Comparison of ENCODE assay signal across 1 cellular context in the genomic region with DNA sequence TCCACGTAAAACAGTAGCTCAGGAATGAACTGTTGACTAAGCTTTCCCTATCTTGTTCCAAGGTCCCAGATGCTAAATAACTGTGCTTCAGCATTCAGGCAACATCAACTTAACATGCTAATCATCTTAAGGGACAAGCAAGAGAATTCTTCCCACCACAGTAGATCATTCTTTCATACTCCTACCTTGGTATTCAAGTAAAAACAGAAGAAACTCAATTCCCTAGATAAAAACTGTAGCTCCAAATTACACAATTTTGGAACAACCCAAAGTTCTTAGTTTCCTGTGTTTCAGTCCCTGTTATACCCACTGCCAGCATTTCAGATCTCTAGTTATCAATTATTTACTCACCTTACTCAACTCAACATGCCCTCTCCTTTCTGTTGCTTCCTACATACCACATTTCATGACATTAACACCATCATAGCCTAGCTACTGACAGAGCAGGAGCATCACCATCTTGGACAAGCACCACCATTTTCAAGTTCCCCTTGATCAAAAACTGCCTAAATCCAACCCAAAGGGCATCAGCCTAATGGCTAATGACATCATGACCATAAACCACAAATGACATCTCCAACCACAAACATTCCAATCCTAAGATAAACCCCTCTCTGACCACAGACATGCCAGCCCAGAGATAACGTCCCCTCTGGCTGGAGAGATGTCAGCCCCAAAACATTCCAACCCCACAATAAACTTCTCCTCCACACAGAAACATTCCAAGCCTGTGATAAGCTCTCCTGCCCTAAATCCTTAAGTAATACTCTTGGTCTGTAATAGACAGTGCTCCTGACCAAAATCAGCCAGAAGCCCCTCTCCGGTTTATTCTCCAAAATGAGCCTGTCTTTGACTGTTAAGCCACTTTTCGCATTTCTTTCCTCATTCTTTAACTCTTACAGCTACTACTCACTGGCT.
TF ChIP-seq lines count a peak whose summit lies in the region.

No MANE protein-coding gene starts in this region.

TF ChIP-seq in A549, 52 proteins besides CTCF, POLR2A, EP300 and RAD21 (continued from another document):
- TF ChIP-seq, protein P1, sequence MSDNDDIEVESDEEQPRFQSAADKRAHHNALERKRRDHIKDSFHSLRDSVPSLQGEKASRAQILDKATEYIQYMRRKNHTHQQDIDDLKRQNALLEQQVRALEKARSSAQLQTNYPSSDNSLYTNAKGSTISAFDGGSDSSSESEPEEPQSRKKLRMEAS (IDR thresholded peaks at IDR 0.05): no peak
- TF ChIP-seq HDAC2 (IDR thresholded peaks at IDR 0.05): no peak
- TF ChIP-seq FOSB (CRISPR knock-in tag; IDR thresholded peaks at IDR 0.05): no peak
- TF ChIP-seq BHLHE40 (IDR thresholded peaks at IDR 0.05; ENCODE audit: low read depth, low read length): no peak
- TF ChIP-seq ZNF302 (CRISPR knock-in tag; IDR thresholded peaks at IDR 0.05): no peak
- TF ChIP-seq TFCP2L1 (CRISPR knock-in tag; IDR thresholded peaks at IDR 0.05): peak; percentile 65; the same call in 1 of the 2 replicates
- no peak for TF ChIP-seq ELK1 (IDR thresholded peaks at IDR 0.05; ENCODE audit: low read depth, low read length)
- TF ChIP-seq FOSL2 (IDR thresholded peaks at IDR 0.05): no peak
- 0 out of 2 replicates have a peak, but pooled peaks have one; percentile 13 for TF ChIP-seq FOSL2 (CRISPR knock-in tag; IDR thresholded peaks at IDR 0.05)
- no peak for TF ChIP-seq POLR2AphosphoS2 (conservative IDR thresholded peaks at IDR 0.05; ENCODE audit: low read length)
- TF ChIP-seq FOXS1 (CRISPR knock-in tag; IDR thresholded peaks at IDR 0.05): peak; percentile 70; the same call in 1 of the 2 replicates
- TF ChIP-seq RFX5 (IDR thresholded peaks at IDR 0.05): no peak
- no peak for TF ChIP-seq HOXA7 (CRISPR knock-in tag; IDR thresholded peaks at IDR 0.05)
- TF ChIP-seq JUN (IDR thresholded peaks at IDR 0.05): no peak
- TF ChIP-seq RCOR1 (IDR thresholded peaks at IDR 0.05; ENCODE audit: low read depth, low read length): no peak
- TF ChIP-seq ZC3H11A (IDR thresholded peaks at IDR 0.05): no peak
- TF ChIP-seq ATOH8 (CRISPR knock-in tag; IDR thresholded peaks at IDR 0.05; ENCODE audit: low read depth): peak; percentile 81; the same call in 1 of the 2 replicates
- TF ChIP-seq HOXB13 (CRISPR knock-in tag; IDR thresholded peaks at IDR 0.05; ENCODE audit: low read depth): peak; percentile 88; the same call in 1 of the 2 replicates
- no peak for TF ChIP-seq MAZ (IDR thresholded peaks at IDR 0.05; ENCODE audit: borderline replicate concordance, low read depth, low read length)
- TF ChIP-seq JUNB (IDR thresholded peaks at IDR 0.05): no peak
- TF ChIP-seq, protein P2, sequence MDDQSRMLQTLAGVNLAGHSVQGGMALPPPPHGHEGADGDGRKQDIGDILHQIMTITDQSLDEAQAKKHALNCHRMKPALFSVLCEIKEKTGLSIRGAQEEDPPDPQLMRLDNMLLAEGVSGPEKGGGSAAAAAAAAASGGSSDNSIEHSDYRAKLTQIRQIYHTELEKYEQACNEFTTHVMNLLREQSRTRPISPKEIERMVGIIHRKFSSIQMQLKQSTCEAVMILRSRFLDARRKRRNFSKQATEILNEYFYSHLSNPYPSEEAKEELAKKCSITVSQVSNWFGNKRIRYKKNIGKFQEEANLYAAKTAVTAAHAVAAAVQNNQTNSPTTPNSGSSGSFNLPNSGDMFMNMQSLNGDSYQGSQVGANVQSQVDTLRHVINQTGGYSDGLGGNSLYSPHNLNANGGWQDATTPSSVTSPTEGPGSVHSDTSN (IDR thresholded peaks at IDR 0.05): no peak
- TF ChIP-seq ZSCAN20 (CRISPR knock-in tag; IDR thresholded peaks at IDR 0.05): no peak
- no peak for TF ChIP-seq NFE2L2 (conservative IDR thresholded peaks at IDR 0.05; ENCODE audit: low read length)
- no peak for TF ChIP-seq MYC (IDR thresholded peaks at IDR 0.05; ENCODE audit: borderline replicate concordance, low read length)
- 0 out of 2 replicates have a peak, but pooled peaks have one; percentile 30 for TF ChIP-seq RARB (CRISPR knock-in tag; IDR thresholded peaks at IDR 0.05)
- TF ChIP-seq CHD2 (IDR thresholded peaks at IDR 0.05; ENCODE audit: low read length, partially characterized antibody): no peak
- no peak for TF ChIP-seq PHF8 (IDR thresholded peaks at IDR 0.05; ENCODE audit: borderline replicate concordance, low read depth)
- TF ChIP-seq BCL3 (IDR thresholded peaks at IDR 0.05): no peak
- TF ChIP-seq SMC3 (IDR thresholded peaks at IDR 0.05): no peak
- TF ChIP-seq, protein P3, sequence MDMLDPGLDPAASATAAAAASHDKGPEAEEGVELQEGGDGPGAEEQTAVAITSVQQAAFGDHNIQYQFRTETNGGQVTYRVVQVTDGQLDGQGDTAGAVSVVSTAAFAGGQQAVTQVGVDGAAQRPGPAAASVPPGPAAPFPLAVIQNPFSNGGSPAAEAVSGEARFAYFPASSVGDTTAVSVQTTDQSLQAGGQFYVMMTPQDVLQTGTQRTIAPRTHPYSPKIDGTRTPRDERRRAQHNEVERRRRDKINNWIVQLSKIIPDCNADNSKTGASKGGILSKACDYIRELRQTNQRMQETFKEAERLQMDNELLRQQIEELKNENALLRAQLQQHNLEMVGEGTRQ (IDR thresholded peaks at IDR 0.05): no peak
- TF ChIP-seq CBX8 (IDR thresholded peaks at IDR 0.05): no peak
- no peak for TF ChIP-seq NPAS2 (CRISPR knock-in tag; IDR thresholded peaks at IDR 0.05; ENCODE audit: borderline replicate concordance)
- TF ChIP-seq CEBPB (IDR thresholded peaks at IDR 0.05): no peak
- no peak for TF ChIP-seq CBX2 (IDR thresholded peaks at IDR 0.05; ENCODE audit: borderline replicate concordance, low read depth)
- TF ChIP-seq KDM1A (IDR thresholded peaks at IDR 0.05; ENCODE audit: low read depth): no peak
- TF ChIP-seq SREBF2 (IDR thresholded peaks at IDR 0.05): no peak
- no peak for TF ChIP-seq REST (IDR thresholded peaks at IDR 0.05)
- peak; percentile 71; the same call in 1 of the 2 replicates for TF ChIP-seq HOXB5 (CRISPR knock-in tag; IDR thresholded peaks at IDR 0.05)
- no peak for TF ChIP-seq KDM5A (IDR thresholded peaks at IDR 0.05)
- TF ChIP-seq NR3C1 (IDR thresholded peaks at IDR 0.05): no peak
- TF ChIP-seq CHD4 (IDR thresholded peaks at IDR 0.05; ENCODE audit: borderline replicate concordance): no peak
- TF ChIP-seq ZFP36 (IDR thresholded peaks at IDR 0.05; ENCODE audit: borderline replicate concordance, partially characterized antibody): no peak
- no peak for TF ChIP-seq RNF2 (IDR thresholded peaks at IDR 0.05; ENCODE audit: borderline replicate concordance, low read depth)
- TF ChIP-seq, protein P4, sequence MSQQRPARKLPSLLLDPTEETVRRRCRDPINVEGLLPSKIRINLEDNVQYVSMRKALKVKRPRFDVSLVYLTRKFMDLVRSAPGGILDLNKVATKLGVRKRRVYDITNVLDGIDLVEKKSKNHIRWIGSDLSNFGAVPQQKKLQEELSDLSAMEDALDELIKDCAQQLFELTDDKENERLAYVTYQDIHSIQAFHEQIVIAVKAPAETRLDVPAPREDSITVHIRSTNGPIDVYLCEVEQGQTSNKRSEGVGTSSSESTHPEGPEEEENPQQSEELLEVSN (IDR thresholded peaks at IDR 0.05; ENCODE audit: borderline replicate concordance, low read depth): no peak
- TF ChIP-seq MAFK (IDR thresholded peaks at IDR 0.05; ENCODE audit: partially characterized antibody): no peak
- TF ChIP-seq EHMT2 (IDR thresholded peaks at IDR 0.05; ENCODE audit: low read depth): no peak
